ENCODE assay signal across 8 cellular contexts in the genomic region with DNA sequence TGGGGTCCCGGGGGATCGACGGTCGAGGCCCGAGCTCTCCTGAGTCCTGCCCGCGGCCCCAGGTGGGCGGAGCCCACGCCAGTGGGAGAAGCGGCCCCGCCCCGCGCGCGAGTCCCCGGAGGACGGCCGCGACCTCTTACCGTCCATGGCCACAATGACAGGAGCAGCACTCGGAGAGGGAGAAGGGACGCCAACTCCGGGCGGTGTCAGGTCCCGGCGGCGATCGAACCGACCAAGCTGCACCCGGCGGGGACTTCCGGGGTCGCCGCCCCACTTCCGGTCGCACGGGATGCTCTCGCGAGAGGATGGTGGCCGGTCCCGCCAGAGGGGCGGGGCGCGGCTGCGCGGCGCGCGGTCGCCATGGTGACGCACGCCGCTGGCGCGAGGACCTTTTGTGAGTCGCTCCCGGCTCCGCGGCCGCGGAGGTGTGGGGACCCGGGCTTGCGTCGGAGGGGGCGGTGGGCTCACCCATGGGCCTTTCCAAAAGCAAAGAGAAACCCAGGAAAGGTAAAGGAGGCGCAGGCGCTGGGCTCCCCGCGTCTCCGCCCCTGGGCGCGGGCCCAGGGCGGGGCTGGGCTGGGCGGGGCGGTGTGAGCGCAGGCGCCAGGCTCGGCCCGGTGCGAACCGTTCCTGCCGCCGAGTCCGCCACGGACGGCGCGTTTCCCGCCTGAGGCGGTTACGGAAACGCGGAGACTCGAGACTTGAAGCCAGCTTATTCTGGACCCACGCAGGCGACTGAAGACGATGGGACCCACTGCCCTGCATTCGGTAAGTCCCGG. TPM values are rescaled to one million over a fixed set of nuclear protein-coding genes. Genes with fewer than 3 reads are reported as not detected.
DNase-seq lines count a peak whose midpoint lies in the region; ATAC-seq, FAIRE-seq and TF ChIP-seq lines count a peak whose summit lies in the region.

A gene (minus strand): TSS at position 267 of the 779 bp plus-strand sequence. CDS start 120 bp downstream, at position 147.
A gene (plus strand): TSS at position 395 of the 779 bp plus-strand sequence. CDS start 76 bp downstream, at position 471.

- H3K27me3 ChIP-seq in OCI-LY1 (ENCODE audit: insufficient read depth, low read length) = no peaks in the 10 kb centered on the region

- H3K9ac ChIP-seq in OCI-LY1 (ENCODE audit: low read length) = peak within 1 kb of the TSS; percentile 99

- no peaks in the 10 kb centered on the region for H3K9me3 ChIP-seq in OCI-LY1 (ENCODE audit: low read length)

- TF ChIP-seq CTCF in OCI-LY1 (IDR thresholded peaks at IDR 0.05; ENCODE audit: low read length) = no peak

- H3K27ac ChIP-seq in OCI-LY1 (ENCODE audit: low read depth, low read length, poor library complexity, severe bottlenecking) = peak within 1 kb of the TSS; percentile 62
- H3K27ac ChIP-seq in epithelial cell of prostate = peak within 1 kb of the TSS; percentile 68

- H3F3A ChIP-seq in OCI-LY1 (ENCODE audit: insufficient read depth, low read length) = no peaks in the 10 kb centered on the region

- DNase-seq in D341Med (ENCODE audit: low spot score) = peak; percentile 99
- DNase-seq in HTR-8/SVneo (ENCODE audit: insufficient read length, low spot score) = peak; percentile 91
- peak; percentile 89 for DNase-seq in activated T-cell treated with anti-CD3 and anti-CD28 coated beads for 1 hour (ENCODE audit: low read depth)
- peak; percentile 24 for DNase-seq in epithelial cell of prostate (ENCODE audit: low read depth, low spot score)
- peak; percentile 92 for DNase-seq in mucosa of gallbladder (ENCODE audit: low spot score)
- peak; percentile 88 for DNase-seq in stimulated activated CD8-positive, alpha-beta memory T cell treated with anti-CD3 and anti-CD28 coated beads, Interleukin-4, amount 100 ng/mL, for 24 hours (ENCODE audit: low read depth)

- H3K4me1 ChIP-seq in OCI-LY1 (ENCODE audit: insufficient read depth, low read length, severe bottlenecking) = peaks cover 23% of the 10 kb centered on the region

- FAIRE-seq in HTR-8/SVneo (lab: Jason Lieb, UNC) = peak; percentile 46

- peak within 1 kb of the TSS; percentile 98 for H3K4me3 ChIP-seq in OCI-LY1 (ENCODE audit: low read depth, low read length, poor library complexity, severe bottlenecking)

- ATAC-seq in GM21381 (IDR thresholded peaks at IDR 0.05; ENCODE audit: unreplicated experiment) = peak; percentile 90

- no peaks in the 10 kb centered on the region for H3K9me2 ChIP-seq in OCI-LY1 (ENCODE audit: low read depth, low read length)

- peak within 1 kb of the TSS; percentile 97 for H3K4me2 ChIP-seq in OCI-LY1 (ENCODE audit: low read length)

- peak within 1 kb of the TSS; percentile 89; the same call in 1 of the 2 replicates for H2AFZ ChIP-seq in OCI-LY1 (ENCODE audit: low read length)

- H3K79me2 ChIP-seq in OCI-LY1 (ENCODE audit: insufficient read depth, low read length) = peaks cover 21% of the 10 kb centered on the region

- no peaks in the 10 kb centered on the region for H4K20me1 ChIP-seq in OCI-LY1 (ENCODE audit: insufficient read depth, low read length)

- peaks cover 41% of the 10 kb centered on the region for H3K36me3 ChIP-seq in OCI-LY1 (ENCODE audit: insufficient read depth, low read length)

RNA-seq across cellular contexts. Expression of the first gene that starts in this region (rescaled TPM):
- 139 TPM for total RNA-seq in mucosa of gallbladder

RNA-seq across cellular contexts. Expression of the second gene that starts in this region (rescaled TPM):
- total RNA-seq in mucosa of gallbladder = 13.6 TPM

Comparison
In these comparisons a context has a peak if more than half of its experiments do, and no peak if none do; other contexts are left out.
1. Peak in every context shown above with its lines: DNase-seq, ATAC-seq, H3K4me3 ChIP-seq and H3K27ac ChIP-seq.
2. DNase-seq: peak in every context shown above with its lines; median percentile 99 in D341Med; 92 in mucosa of gallbladder; 91 in HTR-8/SVneo; 89 in activated T-cell treated with anti-CD3 and anti-CD28 coated beads for 1 hour; 88 in stimulated activated CD8-positive, alpha-beta memory T cell treated with anti-CD3 and anti-CD28 coated beads, Interleukin-4, amount 100 ng/mL, for 24 hours; 24 in epithelial cell of prostate.